In genomic region chr7:151505433-151505832, GRCh38 we compare ENCODE assay signal across 1 cellular context.
TF ChIP-seq lines count a peak whose summit lies in the region.

No MANE protein-coding gene starts in this region.

TF ChIP-seq in GM23338, 12 proteins besides CTCF, POLR2A, EP300 and RAD21 (continued from another document):
- TF ChIP-seq ZNF462 (CRISPR knock-in tag; IDR thresholded peaks at IDR 0.05) (no peak), EZH2 (IDR thresholded peaks at IDR 0.05; ENCODE audit: low read depth, unreplicated experiment) (no peak)
- TF ChIP-seq, protein P1, sequence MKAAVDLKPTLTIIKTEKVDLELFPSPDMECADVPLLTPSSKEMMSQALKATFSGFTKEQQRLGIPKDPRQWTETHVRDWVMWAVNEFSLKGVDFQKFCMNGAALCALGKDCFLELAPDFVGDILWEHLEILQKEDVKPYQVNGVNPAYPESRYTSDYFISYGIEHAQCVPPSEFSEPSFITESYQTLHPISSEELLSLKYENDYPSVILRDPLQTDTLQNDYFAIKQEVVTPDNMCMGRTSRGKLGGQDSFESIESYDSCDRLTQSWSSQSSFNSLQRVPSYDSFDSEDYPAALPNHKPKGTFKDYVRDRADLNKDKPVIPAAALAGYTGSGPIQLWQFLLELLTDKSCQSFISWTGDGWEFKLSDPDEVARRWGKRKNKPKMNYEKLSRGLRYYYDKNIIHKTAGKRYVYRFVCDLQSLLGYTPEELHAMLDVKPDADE (IDR thresholded peaks at IDR 0.05): no peak
